18 cellular contexts compared by ENCODE assay signal in the genomic region with DNA sequence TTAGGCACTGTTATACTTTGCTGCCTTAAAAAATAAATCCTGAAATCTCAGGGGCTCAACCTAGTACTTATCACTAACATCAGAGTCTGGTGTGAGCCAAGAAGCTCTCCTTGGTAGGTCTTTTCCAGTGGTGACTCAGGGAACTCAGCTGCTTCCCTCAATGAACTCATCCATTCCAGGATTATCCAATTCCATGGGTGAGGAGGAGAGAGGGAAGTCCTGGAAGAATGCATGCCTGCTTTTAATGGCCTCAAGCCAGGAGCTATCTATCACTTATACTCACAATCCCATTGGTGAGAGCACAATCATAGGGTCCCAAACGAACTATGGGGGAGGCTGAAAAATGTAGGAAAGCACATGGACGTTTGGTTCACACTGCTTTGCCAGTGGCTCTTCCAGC.
DNase-seq lines count a peak whose midpoint lies in the region; FAIRE-seq and TF ChIP-seq lines count a peak whose summit lies in the region.
"Had no signal": no experiment of that assay in that cellular context is flagged by ENCODE, and none has a peak within 500 bp of the region (broad histone marks: within the 10 kb centered on the region; RNA-seq: fewer than 3 reads in every experiment).

No MANE protein-coding gene starts in this region.

- in situ Hi-C loops in astrocyte of the spinal cord (cut with HindIII; ENCODE audit: low sequenced_read_pairs), result no loop called here

- peak; percentile 2 for DNase-seq in DMS 273 (lab: John Stamatoyannopoulos, UW; ENCODE audit: unreplicated experiment)
- no peak for DNase-seq in DMS 273 treated with DMSO at 0.1 percent for 48 hours (lab: John Stamatoyannopoulos, UW)
- DNase-seq in astrocyte of the spinal cord (ENCODE audit: low read depth, low spot score), result peak; percentile 9
- DNase-seq in keratinocyte (ENCODE audit: low read depth, low spot score), result no peak
- no peak for DNase-seq in NCI-H510A (lab: John Stamatoyannopoulos, UW)
- DNase-seq in NCI-H2029 treated with DMSO at 0.1 percent for 48 hours (lab: John Stamatoyannopoulos, UW), result no peak
- DNase-seq in DMS53 treated with DMSO at 0.1 percent for 48 hours (lab: John Stamatoyannopoulos, UW; ENCODE audit: unreplicated experiment), result no peak
- DNase-seq in DMS79 treated with DMSO at 0.1 percent for 48 hours (lab: John Stamatoyannopoulos, UW), result no peak
- DNase-seq: activated CD4-positive, alpha-beta T cell treated with anti-CD3 and anti-CD28 coated beads, Interleukin-2, amount 50 U/mL, for 1 hour; activated naive CD4-positive, alpha-beta T cell treated with anti-CD3 and anti-CD28 coated beads for 36 hours; activated T-cell treated with anti-CD3 and anti-CD28 coated beads for 4 hours; C1 segment of cervical spinal cord; DMS153; effector CD8-positive, alpha-beta T cell; left ventricle myocardium superior; NCI-H187 treated with DMSO at 0.1 percent for 48 hours; pancreas had no signal

- H3K9me3 ChIP-seq in keratinocyte (ENCODE audit: control insufficient read depth, low read depth, low read length), result no peaks in the 10 kb centered on the region
- H3K9me3 ChIP-seq: pancreas had no signal

- FAIRE-seq in keratinocyte (lab: Jason Lieb, UNC), result peak; percentile 73
- FAIRE-seq: pancreas had no signal

- H3K4me3 ChIP-seq in astrocyte of the spinal cord (ENCODE audit: low read depth, low read length) (no peak overlapping the region), keratinocyte (ENCODE audit: control insufficient read depth in 2 of 3, extremely low read depth in 1 of 3, insufficient read depth in 2 of 3, low read depth in 1 of 3, low read length in 3 of 3) (no peak overlapping the region)
- H3K4me3 ChIP-seq: pancreas had no signal

- dilution Hi-C loops in keratinocyte (cut with MboI; ENCODE audit: extremely low pct_ligation_motif_present, low sequenced_read_pairs), result no loop called here

- no peak overlapping the region for H3K4me2 ChIP-seq in keratinocyte (ENCODE audit: control insufficient read depth, extremely low read depth, insufficient read depth, low read depth, low read length)

- no peak overlapping the region for H3K9ac ChIP-seq in keratinocyte (ENCODE audit: control insufficient read depth, extremely low read depth, insufficient read depth, low read length)

- TF ChIP-seq CTCF in astrocyte of the spinal cord (IDR thresholded peaks at IDR 0.05; ENCODE audit: low read depth, low read length) (no peak), keratinocyte (optimal IDR thresholded peaks at IDR 0.05 in 1 of 3, IDR thresholded peaks at IDR 0.05 in 1 of 3, conservative IDR thresholded peaks at IDR 0.05 in 1 of 3; ENCODE audit: extremely low read depth in 1 of 3, insufficient read depth in 2 of 3, low read length in 3 of 3) (no peak)

- no peaks in the 10 kb centered on the region for H4K20me1 ChIP-seq in keratinocyte (ENCODE audit: control insufficient read depth, extremely low read depth, insufficient read depth, low read length)

- H3K36me3 ChIP-seq in keratinocyte (ENCODE audit: control insufficient read depth in 2 of 2, extremely low read depth in 1 of 2, insufficient read depth in 2 of 2, low read length in 2 of 2), result no peaks in the 10 kb centered on the region
- H3K36me3 ChIP-seq: pancreas had no signal

- H3K27me3 ChIP-seq in keratinocyte (ENCODE audit: control insufficient read depth, extremely low read depth, insufficient read depth, low read length), result no peaks in the 10 kb centered on the region
- H3K27me3 ChIP-seq: pancreas had no signal

- H2AFZ ChIP-seq in keratinocyte (ENCODE audit: control insufficient read depth, low read length), result no peak overlapping the region

- no peaks in the 10 kb centered on the region for H3K9me1 ChIP-seq in keratinocyte (ENCODE audit: control insufficient read depth, extremely low read depth, insufficient read depth, low read length)

- no peaks in the 10 kb centered on the region for H3K79me2 ChIP-seq in keratinocyte (ENCODE audit: control insufficient read depth, insufficient read depth, low read length)

- H3K27ac ChIP-seq in keratinocyte (ENCODE audit: control insufficient read depth, insufficient read depth, low read length), result no peak overlapping the region
- H3K27ac ChIP-seq: 22Rv1, pancreas had no signal

- H3K4me1 ChIP-seq in keratinocyte (ENCODE audit: control insufficient read depth, extremely low read depth, insufficient read depth, low read length), result no peaks in the 10 kb centered on the region
- H3K4me1 ChIP-seq: pancreas had no signal

Comparison
In these comparisons a context has a peak if more than half of its experiments do, and no peak if none do; other contexts are left out.
1. DNase-seq: peak in DMS 273 (single experiment) and astrocyte of the spinal cord (single experiment); none in DMS 273 treated with DMSO at 0.1 percent for 48 hours (single experiment), keratinocyte (single experiment), NCI-H510A (single experiment), NCI-H2029 treated with DMSO at 0.1 percent for 48 hours (single experiment), DMS53 treated with DMSO at 0.1 percent for 48 hours (single experiment) and DMS79 treated with DMSO at 0.1 percent for 48 hours (single experiment).